ENCODE assay signal across 22 cellular contexts in genomic region chr4:176034936-176035335, GRCh38.
"Had no signal": no experiment of that assay in that cellular context is flagged by ENCODE, and none has a peak within 500 bp of the region (broad histone marks: within the 10 kb centered on the region; RNA-seq: fewer than 3 reads in every experiment).

No MANE protein-coding gene starts in this region.

- H3K36me3 ChIP-seq: ascending aorta, right lobe of liver, thoracic aorta had no signal

- H3K9me3 ChIP-seq: ascending aorta, right lobe of liver, thoracic aorta had no signal

- H3K9me3 Mint-ChIP-seq: effector memory CD8-positive, alpha-beta T cell; stimulated activated effector memory CD8-positive, alpha-beta T cell treated with anti-CD3 and anti-CD28 coated beads, Interleukin-12 subunit alpha, Interleukin-12 subunit beta, amount 100 ng/mL, for 72 hours; stimulated activated naive CD8-positive, alpha-beta T cell treated with anti-CD3 and anti-CD28 coated beads, Interleukin-15, Interleukin-2, amounts not matched to agents 100 ng/mL and 50 ng/mL, for 24 hours; T-helper 2 cell treated with Interferon-gamma antibody and Interleukin-4, amounts not matched to agents 5 μg/mL and 100 μg/mL, for 36 hours had no signal

- H3K27ac Mint-ChIP-seq: activated naive CD8-positive, alpha-beta T cell; effector memory CD8-positive, alpha-beta T cell; mesothelial cell of epicardium; naive thymus-derived CD4-positive, alpha-beta T cell; stimulated activated effector memory CD8-positive, alpha-beta T cell treated with anti-CD3 and anti-CD28 coated beads, Interleukin-12 subunit alpha, Interleukin-12 subunit beta, amount 100 ng/mL, for 72 hours; stimulated activated naive CD8-positive, alpha-beta T cell treated with anti-CD3 and anti-CD28 coated beads, Interleukin-15, Interleukin-2, amounts not matched to agents 100 ng/mL and 50 ng/mL, for 24 hours; T-cell; T-helper 2 cell treated with Interferon-gamma antibody and Interleukin-4, amounts not matched to agents 5 μg/mL and 100 μg/mL, for 36 hours had no signal

- H3K27ac ChIP-seq: ascending aorta, right lobe of liver, skin epidermis, thoracic aorta had no signal

- H3K4me3 Mint-ChIP-seq: activated naive CD8-positive, alpha-beta T cell; effector memory CD8-positive, alpha-beta T cell; mesothelial cell of epicardium; naive thymus-derived CD4-positive, alpha-beta T cell; stimulated activated effector memory CD8-positive, alpha-beta T cell treated with anti-CD3 and anti-CD28 coated beads, Interleukin-12 subunit alpha, Interleukin-12 subunit beta, amount 100 ng/mL, for 72 hours; stimulated activated naive CD8-positive, alpha-beta T cell treated with anti-CD3 and anti-CD28 coated beads, Interleukin-15, Interleukin-2, amounts not matched to agents 100 ng/mL and 50 ng/mL, for 24 hours; T-cell; T-helper 2 cell treated with Interferon-gamma antibody and Interleukin-4, amounts not matched to agents 5 μg/mL and 100 μg/mL, for 36 hours had no signal

- ATAC-seq: effector memory CD8-positive, alpha-beta T cell; left colon; naive thymus-derived CD4-positive, alpha-beta T cell; right lobe of liver; stimulated activated effector memory CD8-positive, alpha-beta T cell treated with anti-CD3 and anti-CD28 coated beads, Interleukin-12 subunit alpha, Interleukin-12 subunit beta, amount 100 ng/mL, for 72 hours; T-cell had no signal

- H3K4me1 Mint-ChIP-seq: mesothelial cell of epicardium; naive thymus-derived CD4-positive, alpha-beta T cell; stimulated activated effector memory CD8-positive, alpha-beta T cell treated with anti-CD3 and anti-CD28 coated beads, Interleukin-12 subunit alpha, Interleukin-12 subunit beta, amount 100 ng/mL, for 72 hours; T-cell had no signal

- H3K27me3 ChIP-seq: ascending aorta, right lobe of liver had no signal

- DNase-seq: activated CD4-positive, alpha-beta T cell treated with anti-CD3 and anti-CD28 coated beads, Interleukin-2, amount 50 U/mL, for 48 hours; activated CD4-positive, CD25-positive, alpha-beta regulatory T cell; activated CD8-positive, alpha-beta memory T cell treated with anti-CD3 and anti-CD28 coated beads for 24 hours; activated effector memory CD4-positive, alpha-beta T cell treated with Interleukin-2 at 50 U/mL for 16 hours; activated naive CD4-positive, alpha-beta T cell treated with Interleukin-2 at 50 U/mL for 16 hours; cortex of kidney; effector memory CD8-positive, alpha-beta T cell; glutamatergic neuron; kidney; left colon; right lobe of liver; stimulated activated CD4-positive, alpha-beta T cell treated with anti-CD3 and anti-CD28 coated beads, Interleukin-12 subunit alpha, Interleukin-12 subunit beta, amount 100 ng/mL, for 4 hours had no signal

- H3K36me3 Mint-ChIP-seq: activated naive CD8-positive, alpha-beta T cell; mesothelial cell of epicardium; naive thymus-derived CD4-positive, alpha-beta T cell; stimulated activated effector memory CD8-positive, alpha-beta T cell treated with anti-CD3 and anti-CD28 coated beads, Interleukin-12 subunit alpha, Interleukin-12 subunit beta, amount 100 ng/mL, for 72 hours; T-cell had no signal

- H3K27me3 Mint-ChIP-seq: activated naive CD8-positive, alpha-beta T cell; effector memory CD8-positive, alpha-beta T cell had no signal

- H3K4me1 ChIP-seq: ascending aorta, right lobe of liver had no signal

- H3K4me3 ChIP-seq: ascending aorta, right lobe of liver, skin epidermis, thoracic aorta had no signal
